Comparison of ENCODE assay signal across 21 cellular contexts in genomic region chr6:70112686-70113570, GRCh38.
DNase-seq lines count a peak whose midpoint lies in the region; ATAC-seq and TF ChIP-seq lines count a peak whose summit lies in the region.
"Had no signal": no experiment of that assay in that cellular context is flagged by ENCODE, and none has a peak within 500 bp of the region (broad histone marks: within the 10 kb centered on the region; RNA-seq: fewer than 3 reads in every experiment).

No MANE protein-coding gene starts in this region.

- H3K79me2 ChIP-seq in neural cell (replicated peaks; ENCODE audit: insufficient read depth, low read length) (no peaks in the 10 kb centered on the region), neural progenitor cell (ENCODE audit: low read depth) (no peaks in the 10 kb centered on the region)

- TF ChIP-seq RAD21 in neural cell (conservative IDR thresholded peaks at IDR 0.05): no peak

- no peaks in the 10 kb centered on the region for H3K9me2 ChIP-seq in neural cell (ENCODE audit: insufficient read depth, low read length)

- DNase-seq in Caki2 (ENCODE audit: low read depth) (peak; percentile 16), neural progenitor cell (ENCODE audit: low spot score) (no peak), natural killer cell (no peak)
- DNase-seq: activated CD4-positive, alpha-beta memory T cell treated with anti-CD3 and anti-CD28 coated beads for 36 hours; activated CD8-positive, alpha-beta memory T cell treated with anti-CD3 and anti-CD28 coated beads, Interleukin-2, amount 50 U/mL, for 4 hours; activated naive CD4-positive, alpha-beta T cell treated with anti-CD3 and anti-CD28 coated beads, Interleukin-2, amount 50 U/mL, for 16 hours; amniotic stem cell; C1 segment of cervical spinal cord; Caco-2; DND-41; effector CD4-positive, alpha-beta T cell; KBM-7; kidney; NCI-H1417; NCI-H524 treated with DMSO at 0.1 percent for 48 hours had no signal

- H3K36me3 ChIP-seq in neural cell (ENCODE audit: insufficient read depth, low read length) (no peaks in the 10 kb centered on the region), neural progenitor cell (no peaks in the 10 kb centered on the region)
- H3K36me3 ChIP-seq: breast epithelium, suprapubic skin had no signal

- no peaks in the 10 kb centered on the region for H3F3A ChIP-seq in neural cell (ENCODE audit: insufficient read depth, low read length, poor library complexity, severe bottlenecking)
- no peaks in the 10 kb centered on the region for H3F3A ChIP-seq in neural progenitor cell (ENCODE audit: low read depth)

- H3K27me3 ChIP-seq in neural cell (ENCODE audit: insufficient read depth, low read depth, low read length) (no peaks in the 10 kb centered on the region), neural progenitor cell (no peaks in the 10 kb centered on the region)
- H3K27me3 ChIP-seq: breast epithelium, suprapubic skin had no signal

- peak overlapping the region in 1 of 5 experiments; percentile 3 for H3K4me3 Mint-ChIP-seq in brain
- no peak overlapping the region for H3K4me3 Mint-ChIP-seq in neural progenitor cell
- H3K4me3 Mint-ChIP-seq in natural killer cell: no peak overlapping the region
- H3K4me3 Mint-ChIP-seq: activated CD4-positive, alpha-beta memory T cell treated with anti-CD3 and anti-CD28 coated beads for 36 hours had no signal

- no peak overlapping the region for H2AFZ ChIP-seq in neural cell (ENCODE audit: low read depth, low read length)
- no peak overlapping the region for H2AFZ ChIP-seq in neural progenitor cell (replicated peaks)

- H3K4me2 ChIP-seq in neural cell (ENCODE audit: low read length) (no peak overlapping the region), neural progenitor cell (no peak overlapping the region)

- H3K27me3 Mint-ChIP-seq in brain (no peaks in the 10 kb centered on the region), neural progenitor cell (ENCODE audit: insufficient read depth, low read depth) (no peaks in the 10 kb centered on the region), natural killer cell (ENCODE audit: low read depth in 2 of 2) (no peaks in the 10 kb centered on the region)

- no peak overlapping the region for H3K27ac ChIP-seq in neural cell (ENCODE audit: low read length)
- no peak overlapping the region for H3K27ac ChIP-seq in neural progenitor cell
- H3K27ac ChIP-seq: breast epithelium, suprapubic skin had no signal

- intact Hi-C loops in natural killer cell (cut with micrococcal nuclease): no loop called here

- peaks cover 48% of the 10 kb centered on the region for H3K4me1 Mint-ChIP-seq in brain
- H3K4me1 Mint-ChIP-seq in neural progenitor cell: peaks cover 3% of the 10 kb centered on the region
- H3K4me1 Mint-ChIP-seq in natural killer cell: no peaks in the 10 kb centered on the region

- TF ChIP-seq EP300 in neural cell (conservative IDR thresholded peaks at IDR 0.05; ENCODE audit: poor library complexity, severe bottlenecking): peak; percentile 10

- ATAC-seq in HG02610 (IDR thresholded peaks at IDR 0.05; ENCODE audit: unreplicated experiment) (peak; percentile 28), HG03521 (IDR thresholded peaks at IDR 0.05; ENCODE audit: unreplicated experiment) (no peak), natural killer cell (no peak)

- no peaks in the 10 kb centered on the region for H4K20me1 ChIP-seq in neural cell (ENCODE audit: insufficient read depth)
- no peaks in the 10 kb centered on the region for H4K20me1 ChIP-seq in neural progenitor cell (ENCODE audit: low read depth)

- H3K27ac Mint-ChIP-seq in brain: peak overlapping the region in 3 of 5 experiments; percentile 42 to 69 (median 61)
- no peak overlapping the region for H3K27ac Mint-ChIP-seq in neural progenitor cell
- no peak overlapping the region for H3K27ac Mint-ChIP-seq in natural killer cell
- H3K27ac Mint-ChIP-seq: activated CD4-positive, alpha-beta memory T cell treated with anti-CD3 and anti-CD28 coated beads for 36 hours had no signal

- no peaks in the 10 kb centered on the region for H3K36me3 Mint-ChIP-seq in brain
- H3K36me3 Mint-ChIP-seq in neural progenitor cell: no peaks in the 10 kb centered on the region
- H3K36me3 Mint-ChIP-seq in natural killer cell: no peaks in the 10 kb centered on the region
- H3K36me3 Mint-ChIP-seq: activated CD4-positive, alpha-beta memory T cell treated with anti-CD3 and anti-CD28 coated beads for 36 hours had no signal

- H3K9me3 ChIP-seq in neural cell (ENCODE audit: low read length) (no peaks in the 10 kb centered on the region), neural progenitor cell (ENCODE audit: low read depth) (no peaks in the 10 kb centered on the region)
- H3K9me3 ChIP-seq: breast epithelium, Caco-2, suprapubic skin had no signal

- TF ChIP-seq CTCF in brain (conservative IDR thresholded peaks at IDR 0.05): no peak
- TF ChIP-seq CTCF in neural cell (IDR thresholded peaks at IDR 0.05; ENCODE audit: poor library complexity, severe bottlenecking): no peak
- TF ChIP-seq CTCF in neural progenitor cell (IDR thresholded peaks at IDR 0.05): no peak
- no peak for TF ChIP-seq CTCF in natural killer cell (IDR thresholded peaks at IDR 0.05)

- H3K4me3 ChIP-seq in neural cell (ENCODE audit: low read length): no peak overlapping the region
- H3K4me3 ChIP-seq in neural progenitor cell: no peak overlapping the region
- H3K4me3 ChIP-seq: breast epithelium, suprapubic skin had no signal

- no peak overlapping the region for H3K9ac ChIP-seq in neural cell (ENCODE audit: low read length)
- H3K9ac ChIP-seq in neural progenitor cell: no peak overlapping the region

- peaks cover 3% of the 10 kb centered on the region for H3K4me1 ChIP-seq in neural progenitor cell
- H3K4me1 ChIP-seq: breast epithelium, Caco-2, suprapubic skin had no signal

- in situ Hi-C loops in Caki2 (cut with HindIII; ENCODE audit: low pct_unique_long_range_greater_than_20kb, low sequenced_read_pairs): no loop called here

- H3K9me3 Mint-ChIP-seq in brain: no peaks in the 10 kb centered on the region
- no peaks in the 10 kb centered on the region for H3K9me3 Mint-ChIP-seq in neural progenitor cell
- peaks cover 0 to 4% of the 10 kb centered on the region in 2 donors for H3K9me3 Mint-ChIP-seq in natural killer cell
- H3K9me3 Mint-ChIP-seq: activated CD4-positive, alpha-beta memory T cell treated with anti-CD3 and anti-CD28 coated beads for 36 hours had no signal

TF ChIP-seq in neural cell, 6 proteins besides CTCF, POLR2A, EP300 and RAD21:
- TF ChIP-seq REST (IDR thresholded peaks at IDR 0.05; ENCODE audit: borderline replicate concordance) (no peak), EZH2 (IDR thresholded peaks at IDR 0.05; ENCODE audit: borderline replicate concordance, insufficient read depth, low read length, poor library complexity, severe bottlenecking) (no peak), MXI1 (conservative IDR thresholded peaks at IDR 0.05; ENCODE audit: poor library complexity, severe bottlenecking) (no peak), POLR2AphosphoS5 (IDR thresholded peaks at IDR 0.05) (no peak), SMC3 (conservative IDR thresholded peaks at IDR 0.05; ENCODE audit: poor library complexity) (no peak), TAF1 (IDR thresholded peaks at IDR 0.05; ENCODE audit: low read depth) (no peak)

Comparison
In these comparisons a context has a peak if more than half of its experiments do, and no peak if none do; other contexts are left out.
1. H3K27ac Mint-ChIP-seq: peak in brain (3 of 5); none in neural progenitor cell (single experiment) and natural killer cell (0 of 2).